ENCODE assay signal across 1 cellular context in the genomic region with DNA sequence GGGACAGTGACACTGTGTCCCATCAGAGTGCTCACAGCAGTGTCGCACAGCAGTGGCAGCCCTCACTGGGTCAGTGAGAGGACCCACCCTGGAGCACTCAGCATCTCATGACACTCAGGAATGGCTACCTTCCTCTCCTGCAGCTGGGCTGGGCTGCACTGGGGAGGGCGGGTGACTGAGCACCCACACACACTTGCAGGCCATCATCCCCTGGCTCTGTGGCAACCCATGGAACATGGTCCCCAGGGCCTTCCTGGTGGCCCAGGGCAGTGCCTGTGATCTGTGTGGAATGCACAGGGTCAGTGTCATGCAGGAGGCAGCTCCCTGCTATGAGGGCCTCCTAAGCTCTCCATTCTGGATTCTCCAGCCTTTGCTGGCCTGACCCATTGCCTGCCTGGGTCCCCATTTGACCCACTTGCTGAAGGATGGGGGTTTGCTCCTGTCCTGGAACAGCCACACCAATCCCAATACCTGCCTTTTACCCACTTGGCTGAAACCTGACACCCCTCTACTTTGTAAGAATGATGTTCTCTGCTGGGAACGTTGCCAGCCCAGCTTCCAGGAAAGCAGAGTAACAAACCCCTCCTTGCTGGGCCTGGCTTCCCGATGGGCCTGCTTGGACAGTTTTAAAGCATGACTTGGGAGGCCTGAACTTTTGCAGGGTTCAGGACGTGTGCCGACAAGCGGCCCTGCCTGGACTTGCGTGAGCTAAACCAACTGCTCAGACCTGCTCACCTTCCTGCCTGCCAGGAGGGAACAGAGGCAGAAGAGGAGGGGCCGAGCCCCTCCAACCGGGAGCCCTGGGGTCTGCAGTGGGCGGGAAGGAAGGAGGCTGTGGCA.
TF ChIP-seq lines count a peak whose summit lies in the region.

No MANE protein-coding gene starts in this region.

TF ChIP-seq in HepG2, 621 proteins besides CTCF, POLR2A, EP300 and RAD21 (continued from another document):
- TF ChIP-seq, protein P1, sequence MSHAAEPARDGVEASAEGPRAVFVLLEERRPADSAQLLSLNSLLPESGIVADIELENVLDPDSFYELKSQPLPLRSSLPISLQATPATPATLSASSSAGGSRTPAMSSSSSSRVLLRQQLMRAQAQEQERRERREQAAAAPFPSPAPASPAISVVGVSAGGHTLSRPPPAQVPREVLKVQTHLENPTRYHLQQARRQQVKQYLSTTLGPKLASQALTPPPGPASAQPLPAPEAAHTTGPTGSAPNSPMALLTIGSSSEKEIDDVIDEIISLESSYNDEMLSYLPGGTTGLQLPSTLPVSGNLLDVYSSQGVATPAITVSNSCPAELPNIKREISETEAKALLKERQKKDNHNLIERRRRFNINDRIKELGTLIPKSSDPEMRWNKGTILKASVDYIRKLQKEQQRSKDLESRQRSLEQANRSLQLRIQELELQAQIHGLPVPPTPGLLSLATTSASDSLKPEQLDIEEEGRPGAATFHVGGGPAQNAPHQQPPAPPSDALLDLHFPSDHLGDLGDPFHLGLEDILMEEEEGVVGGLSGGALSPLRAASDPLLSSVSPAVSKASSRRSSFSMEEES (CRISPR knock-in tag; IDR thresholded peaks at IDR 0.05), result 0 out of 2 replicates have a peak, but pooled peaks have one; percentile 42
- TF ChIP-seq ZFP90 (CRISPR knock-in tag; IDR thresholded peaks at IDR 0.05; ENCODE audit: borderline replicate concordance) (no peak), CREB1 (IDR thresholded peaks at IDR 0.05) (no peak), CREB1 (CRISPR knock-in tag; IDR thresholded peaks at IDR 0.05) (no peak), ZNF33A (CRISPR knock-in tag; IDR thresholded peaks at IDR 0.05; ENCODE audit: borderline replicate concordance) (no peak), RARA (CRISPR knock-in tag; IDR thresholded peaks at IDR 0.05) (peak; percentile 67)
TF ChIP-seq in HepG2: peak in this region for 83.
